Comparison of ENCODE assay signal across 1 cellular context in genomic region chr1:109547412-109548320, GRCh38.
A peak's percentile ranks its signal among the peaks of the same experiment; 100 is the strongest.
TF ChIP-seq lines count a peak whose summit lies in the region.

No MANE protein-coding gene starts in this region.

TF ChIP-seq in K562, 482 proteins besides CTCF, POLR2A, EP300 and RAD21 (continued from another document):
- TF ChIP-seq GMEB1 (CRISPR knock-in tag; IDR thresholded peaks at IDR 0.05) (0 out of 2 replicates have a peak, but pooled peaks have one; percentile 10), MTF1 (CRISPR knock-in tag; IDR thresholded peaks at IDR 0.05; ENCODE audit: borderline replicate concordance) (no peak), ZKSCAN3 (CRISPR knock-in tag; IDR thresholded peaks at IDR 0.05) (0 out of 2 replicates have a peak, but pooled peaks have one; percentile 51), FOS (IDR thresholded peaks at IDR 0.05; ENCODE audit: extremely low read depth, insufficient read length) (no peak), SAP30 (IDR thresholded peaks at IDR 0.05; ENCODE audit: borderline replicate concordance, insufficient read depth, low read depth, low read length, poor library complexity, severe bottlenecking) (peak; percentile 50), EHMT2 (IDR thresholded peaks at IDR 0.05) (0 out of 2 replicates have a peak, but pooled peaks have one; percentile 8), MLX (CRISPR knock-in tag; conservative IDR thresholded peaks at IDR 0.05) (no peak), SFPQ (IDR thresholded peaks at IDR 0.05; ENCODE audit: low read depth, low read length) (no peak), POLR2G (IDR thresholded peaks at IDR 0.05; ENCODE audit: low read depth, low read length) (no peak), RERE (CRISPR knock-in tag; IDR thresholded peaks at IDR 0.05; ENCODE audit: borderline replicate concordance) (no peak), EZH2 (IDR thresholded peaks at IDR 0.05; ENCODE audit: borderline replicate concordance, low read depth, low read length) (no peak), PRMT5 (CRISPR knock-in tag; IDR thresholded peaks at IDR 0.05) (no peak), NUFIP1 (IDR thresholded peaks at IDR 0.05; ENCODE audit: partially characterized antibody) (no peak), IFI16 (CRISPR knock-in tag; IDR thresholded peaks at IDR 0.05) (no peak), SMARCA4 (IDR thresholded peaks at IDR 0.05) (0 out of 2 replicates have a peak, but pooled peaks have one; percentile 39), RHOXF2B (CRISPR knock-in tag; conservative IDR thresholded peaks at IDR 0.05) (no peak), TSC22D4 (tag; IDR thresholded peaks at IDR 0.05) (no peak), SREBF2 (CRISPR knock-in tag; IDR thresholded peaks at IDR 0.05) (no peak; the same call in 1 of the 2 replicates), ZSCAN32 (CRISPR knock-in tag; IDR thresholded peaks at IDR 0.05) (no peak)
